ENCODE assay signal across 19 cellular contexts in the genomic region with DNA sequence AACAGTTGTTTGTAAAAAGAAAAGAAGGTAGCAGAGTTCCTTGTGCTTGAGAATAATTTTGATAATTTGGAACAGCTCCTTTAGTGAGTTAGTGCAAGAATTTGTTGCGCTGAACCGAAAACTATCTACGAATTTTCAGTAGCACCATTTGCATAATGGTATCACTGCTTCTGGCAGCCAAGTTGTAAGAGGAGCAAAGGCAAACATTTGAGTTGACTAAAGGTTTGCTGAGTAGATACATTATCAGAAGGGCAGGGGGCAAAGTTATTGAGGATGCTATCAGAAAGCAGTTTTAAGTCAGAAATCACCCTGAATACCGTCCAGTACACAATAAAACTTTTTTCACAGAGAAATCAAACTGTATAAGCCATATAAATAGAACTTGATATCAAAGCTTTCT.
DNase-seq lines count a peak whose midpoint lies in the region; ATAC-seq, FAIRE-seq and TF ChIP-seq lines count a peak whose summit lies in the region.
"Had no signal": no experiment of that assay in that cellular context is flagged by ENCODE, and none has a peak within 500 bp of the region (broad histone marks: within the 10 kb centered on the region; RNA-seq: fewer than 3 reads in every experiment).

No MANE protein-coding gene starts in this region.

- no peak for FAIRE-seq in HepG2 (lab: Jason Lieb, UNC)
- FAIRE-seq: A549, GM19239 had no signal

- no peaks in the 10 kb centered on the region for H3K36me3 ChIP-seq in left ventricle myocardium inferior
- no peaks in the 10 kb centered on the region for H3K36me3 ChIP-seq in heart left ventricle
- no peaks in the 10 kb centered on the region for H3K36me3 ChIP-seq in endodermal cell (ENCODE audit: control insufficient read depth, insufficient read depth, low read length)
- no peaks in the 10 kb centered on the region for H3K36me3 ChIP-seq in left lung
- no peaks in the 10 kb centered on the region for H3K36me3 ChIP-seq in upper lobe of right lung
- no peaks in the 10 kb centered on the region for H3K36me3 ChIP-seq in HepG2 (replicated peaks in 1 of 2; ENCODE audit: control insufficient read depth in 1 of 2, insufficient read depth in 2 of 2, low read length in 2 of 2)
- H3K36me3 ChIP-seq: BLaER1, HAP-1 had no signal

- WGBS in heart left ventricle, 4 donors, result 64 to 78% (median 69%) methylated on average over 4 of the region's 4 CpGs
- WGBS in endodermal cell (ENCODE audit: insufficient coverage in 1 of 2, insufficient read length in 1 of 2), 2 experiments, result 80 to 84% methylated on average over 3 of the region's 4 CpGs
- WGBS in HepG2 (ENCODE audit: low lambda C conversion rate), result 4% methylated on average over 4 of the region's 4 CpGs

- no TSS peak for BruUV-seq in HepG2 (replicated peaks; lab: Mats Ljungman, UMichigan)

- peaks cover 8% of the 10 kb centered on the region for H3K4me1 Mint-ChIP-seq in endodermal cell
- H3K4me1 Mint-ChIP-seq: CD4-positive, alpha-beta memory T cell had no signal

- in situ Hi-C loops in HepG2 (cut with HindIII; ENCODE audit: extremely low pct_ligation_motif_present, low pct_unique_long_range_greater_than_20kb), result no loop called here

- H3K27ac ChIP-seq in left ventricle myocardium inferior (replicated peaks), result peak overlapping the region; percentile 55
- H3K27ac ChIP-seq in heart left ventricle, result no peak overlapping the region
- H3K27ac ChIP-seq in endodermal cell (ENCODE audit: low read depth, low read length), result no peak overlapping the region
- H3K27ac ChIP-seq in left lung, result no peak overlapping the region
- H3K27ac ChIP-seq in upper lobe of right lung, result peak overlapping the region; percentile 71
- H3K27ac ChIP-seq in HepG2 (ENCODE audit: extremely low read length, insufficient read depth, low read length), result no peak overlapping the region
- H3K27ac ChIP-seq: 22Rv1, A549, BLaER1, GM23248 had no signal

- POLR2A ChIA-PET in HepG2 (lab: Yijun Ruan, JAX), result no interaction called here

- no peak for TF ChIP-seq CTCF in left ventricle myocardium inferior (IDR thresholded peaks at IDR 0.05; ENCODE audit: borderline replicate concordance)
- no peak for TF ChIP-seq CTCF in heart left ventricle (IDR thresholded peaks at IDR 0.05)
- TF ChIP-seq CTCF in endodermal cell (conservative IDR thresholded peaks at IDR 0.05), result no peak
- no peak for TF ChIP-seq CTCF in left lung (IDR thresholded peaks at IDR 0.05)
- TF ChIP-seq CTCF in upper lobe of right lung (IDR thresholded peaks at IDR 0.05), result no peak
- TF ChIP-seq CTCF in HepG2 (CRISPR knock-in tag; IDR thresholded peaks at IDR 0.05), result no peak

- no peaks in the 10 kb centered on the region for H3K27me3 Mint-ChIP-seq in endodermal cell (ENCODE audit: insufficient read depth)

- H2AFZ ChIP-seq in HepG2 (ENCODE audit: low read length), result no peak overlapping the region
- H2AFZ ChIP-seq: GM23248 had no signal

- no peak for ATAC-seq in heart left ventricle
- ATAC-seq in left lung, result peak; percentile 50
- no peak for ATAC-seq in upper lobe of right lung
- ATAC-seq in HG03520 (IDR thresholded peaks at IDR 0.05; ENCODE audit: unreplicated experiment), result no peak
- no peak for ATAC-seq in HepG2
- no peak for ATAC-seq in GM18870 (IDR thresholded peaks at IDR 0.05; ENCODE audit: unreplicated experiment)
- ATAC-seq: A549 had no signal

- no peak for TF ChIP-seq RAD21 in HepG2 (CRISPR knock-in tag; IDR thresholded peaks at IDR 0.05)

- no peak overlapping the region for H3K4me3 ChIP-seq in left ventricle myocardium inferior
- no peak overlapping the region for H3K4me3 ChIP-seq in heart left ventricle
- peak overlapping the region; percentile 20 for H3K4me3 ChIP-seq in endodermal cell (ENCODE audit: low read length)
- H3K4me3 ChIP-seq in left lung, result no peak overlapping the region
- H3K4me3 ChIP-seq in upper lobe of right lung, result no peak overlapping the region
- H3K4me3 ChIP-seq in HepG2 (replicated peaks in 1 of 3; ENCODE audit: insufficient read depth in 1 of 3, low read depth in 2 of 3, low read length in 3 of 3), result no peak overlapping the region
- H3K4me3 ChIP-seq: A549, BLaER1, GM23248, HAP-1 had no signal

- intact Hi-C loops in left ventricle myocardium inferior (cut with micrococcal nuclease), result no loop called here
- intact Hi-C loops in heart left ventricle (cut with DNase I), result no loop called here
- intact Hi-C loops in left lung (cut with DNase I), result no loop called here
- intact Hi-C loops in upper lobe of right lung (cut with DNase I), result no loop called here
- intact Hi-C loops in HepG2 (cut with micrococcal nuclease; ENCODE audit: unreplicated experiment), result no loop called here

- TF ChIP-seq POLR2A in heart left ventricle (IDR thresholded peaks at IDR 0.05) (no peak), HepG2 (IDR thresholded peaks at IDR 0.05; ENCODE audit: insufficient read depth in 1 of 2, low read depth in 2 of 2, low read length in 2 of 2) (no peak)

- no peak overlapping the region for H3K4me2 ChIP-seq in HepG2 (ENCODE audit: low read depth, low read length)
- H3K4me2 ChIP-seq: A549, BLaER1 had no signal

- no peaks in the 10 kb centered on the region for H3K4me1 ChIP-seq in left ventricle myocardium inferior
- H3K4me1 ChIP-seq in heart left ventricle, result peaks cover 0 to 7% (median 0%) of the 10 kb centered on the region in 12 donors
- H3K4me1 ChIP-seq in endodermal cell (ENCODE audit: control insufficient read depth, insufficient read depth, low read length), result peaks cover 9% of the 10 kb centered on the region
- no peaks in the 10 kb centered on the region for H3K4me1 ChIP-seq in left lung
- H3K4me1 ChIP-seq in upper lobe of right lung, result peaks cover 9% of the 10 kb centered on the region
- H3K4me1 ChIP-seq in HepG2 (ENCODE audit: insufficient read depth, low read length), result no peaks in the 10 kb centered on the region
- H3K4me1 ChIP-seq: A549, BLaER1, HAP-1 had no signal

- no peak for TF ChIP-seq EP300 in HepG2 (IDR thresholded peaks at IDR 0.05; ENCODE audit: low read depth in 2 of 2, low read length in 2 of 2)
- no peak for TF ChIP-seq EP300 in HepG2 (CRISPR knock-in tag; IDR thresholded peaks at IDR 0.05; ENCODE audit: borderline replicate concordance)

- peaks cover 10% of the 10 kb centered on the region for H3K9me3 Mint-ChIP-seq in endodermal cell

- no peaks in the 10 kb centered on the region for H3K36me3 Mint-ChIP-seq in endodermal cell (ENCODE audit: low read depth)
- H3K36me3 Mint-ChIP-seq: CD14-positive monocyte had no signal

- H3K27me3 ChIP-seq in left ventricle myocardium inferior (ENCODE audit: low read depth) (no peaks in the 10 kb centered on the region), heart left ventricle (no peaks in the 10 kb centered on the region), endodermal cell (ENCODE audit: control insufficient read depth, insufficient read depth, low read length, poor library complexity, severe bottlenecking) (no peaks in the 10 kb centered on the region), left lung (no peaks in the 10 kb centered on the region), upper lobe of right lung (no peaks in the 10 kb centered on the region), HepG2 (ENCODE audit: control insufficient read depth in 1 of 2, insufficient read depth in 2 of 2, low read length in 2 of 2) (no peaks in the 10 kb centered on the region)
- H3K27me3 ChIP-seq: BLaER1 had no signal

- H3K79me2 ChIP-seq in HepG2 (ENCODE audit: insufficient read depth, low read length), result no peaks in the 10 kb centered on the region

- DNase-seq in left ventricle myocardium inferior (no peak), heart left ventricle (no peak), endodermal cell (no peak), left lung (no peak), upper lobe of right lung (no peak), HepG2 (ENCODE audit: low spot score) (no peak)
- DNase-seq: CD4-positive, alpha-beta memory T cell; DMS153; DMS79; GDM1 had no signal

- CTCF ChIA-PET in HepG2 (lab: Yijun Ruan, JAX; ENCODE audit: low intra/inter-chr PET ratio, low total read pairs), result no interaction called here

- no peak overlapping the region for H3K4me3 Mint-ChIP-seq in endodermal cell
- H3K4me3 Mint-ChIP-seq: CD14-positive monocyte; CD4-positive, alpha-beta memory T cell had no signal

- H3K27ac Mint-ChIP-seq in endodermal cell, result no peak overlapping the region
- H3K27ac Mint-ChIP-seq: CD4-positive, alpha-beta memory T cell had no signal

- no peak overlapping the region for H3K9ac ChIP-seq in endodermal cell (ENCODE audit: extremely low read depth, low read length, poor library complexity, severe bottlenecking)
- no peak overlapping the region for H3K9ac ChIP-seq in HepG2 (ENCODE audit: insufficient read depth, low read depth, low read length)
- H3K9ac ChIP-seq: BLaER1, GM23248 had no signal

- H3K9me3 ChIP-seq in left ventricle myocardium inferior (replicated peaks), result peaks cover 22% of the 10 kb centered on the region
- peaks cover 0 to 23% (median 0%) of the 10 kb centered on the region in 12 donors for H3K9me3 ChIP-seq in heart left ventricle
- peaks cover 14% of the 10 kb centered on the region for H3K9me3 ChIP-seq in endodermal cell (ENCODE audit: control insufficient read depth, low read length)
- H3K9me3 ChIP-seq in left lung, result peaks cover 0 to 15% of the 10 kb centered on the region in 2 donors
- no peaks in the 10 kb centered on the region for H3K9me3 ChIP-seq in upper lobe of right lung
- no peaks in the 10 kb centered on the region for H3K9me3 ChIP-seq in HepG2 (ENCODE audit: low read length)
- H3K9me3 ChIP-seq: A549, HAP-1 had no signal

- H4K20me1 ChIP-seq in HepG2 (ENCODE audit: insufficient read depth, low read length), result no peaks in the 10 kb centered on the region
- H4K20me1 ChIP-seq: BLaER1 had no signal

TF ChIP-seq in HepG2, 621 proteins besides CTCF, POLR2A, EP300 and RAD21 (continues in another document):
- TF ChIP-seq ZNF562 (CRISPR knock-in tag; IDR thresholded peaks at IDR 0.05; ENCODE audit: borderline replicate concordance), result no peak
- TF ChIP-seq ZNF747 (CRISPR knock-in tag; IDR thresholded peaks at IDR 0.05; ENCODE audit: borderline replicate concordance), result no peak
- no peak for TF ChIP-seq ASH2L (IDR thresholded peaks at IDR 0.05; ENCODE audit: insufficient read length, low read depth, low read length)
- TF ChIP-seq, protein P1, sequence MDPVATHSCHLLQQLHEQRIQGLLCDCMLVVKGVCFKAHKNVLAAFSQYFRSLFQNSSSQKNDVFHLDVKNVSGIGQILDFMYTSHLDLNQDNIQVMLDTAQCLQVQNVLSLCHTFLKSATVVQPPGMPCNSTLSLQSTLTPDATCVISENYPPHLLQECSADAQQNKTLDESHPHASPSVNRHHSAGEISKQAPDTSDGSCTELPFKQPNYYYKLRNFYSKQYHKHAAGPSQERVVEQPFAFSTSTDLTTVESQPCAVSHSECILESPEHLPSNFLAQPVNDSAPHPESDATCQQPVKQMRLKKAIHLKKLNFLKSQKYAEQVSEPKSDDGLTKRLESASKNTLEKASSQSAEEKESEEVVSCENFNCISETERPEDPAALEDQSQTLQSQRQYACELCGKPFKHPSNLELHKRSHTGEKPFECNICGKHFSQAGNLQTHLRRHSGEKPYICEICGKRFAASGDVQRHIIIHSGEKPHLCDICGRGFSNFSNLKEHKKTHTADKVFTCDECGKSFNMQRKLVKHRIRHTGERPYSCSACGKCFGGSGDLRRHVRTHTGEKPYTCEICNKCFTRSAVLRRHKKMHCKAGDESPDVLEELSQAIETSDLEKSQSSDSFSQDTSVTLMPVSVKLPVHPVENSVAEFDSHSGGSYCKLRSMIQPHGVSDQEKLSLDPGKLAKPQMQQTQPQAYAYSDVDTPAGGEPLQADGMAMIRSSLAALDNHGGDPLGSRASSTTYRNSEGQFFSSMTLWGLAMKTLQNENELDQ (CRISPR knock-in tag; IDR thresholded peaks at IDR 0.05; ENCODE audit: borderline replicate concordance), result no peak

Comparison
In these comparisons a context has a peak if more than half of its experiments do, and no peak if none do; other contexts are left out.
1. H3K27ac ChIP-seq: peak in left ventricle myocardium inferior (single experiment) and upper lobe of right lung (single experiment); none in heart left ventricle (0 of 12), endodermal cell (single experiment), left lung (0 of 2) and HepG2 (single experiment).